8 cellular contexts compared by ENCODE assay signal in the genomic region with DNA sequence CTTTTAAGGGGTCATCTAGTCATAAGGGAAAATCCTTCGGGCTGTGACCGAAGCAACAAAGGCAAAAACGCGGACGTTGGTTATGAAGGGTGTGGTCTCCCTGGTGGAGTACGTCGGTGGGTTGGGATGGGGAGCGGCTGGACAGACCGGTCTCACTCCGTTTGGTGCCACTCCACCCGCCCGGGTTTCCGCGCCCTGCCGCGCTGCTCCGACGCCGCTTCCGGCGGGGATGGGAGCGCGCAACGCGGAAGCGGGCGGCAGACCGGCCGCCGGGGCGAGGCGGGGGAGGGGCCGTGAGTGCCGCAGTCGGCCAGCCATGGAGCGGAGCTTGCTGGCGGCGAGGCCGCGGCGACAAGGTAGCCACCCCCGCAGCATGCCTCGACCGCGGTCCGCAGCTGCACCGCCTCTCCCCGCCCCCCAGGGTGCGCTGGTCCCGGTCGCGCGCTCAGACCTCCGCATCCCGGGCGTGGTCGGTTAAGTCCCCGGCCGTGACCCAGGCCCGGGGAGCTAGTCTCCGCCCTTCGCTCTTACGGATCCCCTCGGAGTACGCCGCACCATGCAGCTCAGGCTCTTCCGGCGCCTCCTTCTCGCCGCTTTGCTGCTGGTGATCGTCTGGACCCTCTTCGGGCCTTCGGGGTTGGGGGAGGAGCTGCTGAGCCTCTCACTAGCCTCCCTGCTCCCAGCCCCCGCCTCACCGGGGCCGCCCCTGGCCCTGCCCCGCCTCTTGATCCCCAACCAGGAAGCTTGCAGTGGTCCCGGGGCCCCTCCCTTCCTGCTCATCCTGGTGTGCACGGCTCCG. TPM values are rescaled to one million over a fixed set of nuclear protein-coding genes. Genes with fewer than 3 reads are reported as not detected.
DNase-seq lines count a peak whose midpoint lies in the region; ATAC-seq and TF ChIP-seq lines count a peak whose summit lies in the region.

A gene with protein sequence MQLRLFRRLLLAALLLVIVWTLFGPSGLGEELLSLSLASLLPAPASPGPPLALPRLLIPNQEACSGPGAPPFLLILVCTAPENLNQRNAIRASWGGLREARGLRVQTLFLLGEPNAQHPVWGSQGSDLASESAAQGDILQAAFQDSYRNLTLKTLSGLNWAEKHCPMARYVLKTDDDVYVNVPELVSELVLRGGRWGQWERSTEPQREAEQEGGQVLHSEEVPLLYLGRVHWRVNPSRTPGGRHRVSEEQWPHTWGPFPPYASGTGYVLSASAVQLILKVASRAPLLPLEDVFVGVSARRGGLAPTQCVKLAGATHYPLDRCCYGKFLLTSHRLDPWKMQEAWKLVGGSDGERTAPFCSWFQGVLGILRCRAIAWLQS (plus strand): TSS at position 260 of the 799 bp plus-strand sequence. CDS start 297 bp downstream, at position 557.

- peaks cover 83% of the 10 kb centered on the region for H3K36me3 ChIP-seq in HUES6 (ENCODE audit: control insufficient read depth, insufficient read depth, low read length)

- TF ChIP-seq CTCF in GM20000 (IDR thresholded peaks at IDR 0.05; ENCODE audit: extremely low read depth, missing control alignments) (peak; percentile 13), glutamatergic neuron (IDR thresholded peaks at IDR 0.05; ENCODE audit: partially characterized antibody, unreplicated experiment) (peak; percentile 88), omental fat pad (IDR thresholded peaks at IDR 0.05) (no peak), type B pancreatic cell (conservative IDR thresholded peaks at IDR 0.05) (peak; percentile 77)

- H3K27ac ChIP-seq in HUES6 (ENCODE audit: low read depth, low read length), result peak within 1 kb of the TSS; percentile 86

- ATAC-seq in omental fat pad (ENCODE audit: low FRiP score), result peak; percentile 69

- H3K9me3 Mint-ChIP-seq in activated naive CD4-positive, alpha-beta T cell treated with anti-CD3 and anti-CD28 coated beads, Interleukin-2, amount 50 U/mL, for 24 hours, result no peaks in the 10 kb centered on the region
- H3K9me3 Mint-ChIP-seq in glutamatergic neuron (ENCODE audit: unreplicated experiment) (peaks cover 3% of the 10 kb centered on the region), type B pancreatic cell (no peaks in the 10 kb centered on the region)

- DNase-seq in DMS153 (lab: John Stamatoyannopoulos, UW) (peak; percentile 71), GM20000 (ENCODE audit: low spot score) (peak; percentile 89), SK-MEL-5 (ENCODE audit: low read depth, low spot score) (peak; percentile 65), glutamatergic neuron (peak; percentile 85), omental fat pad (ENCODE audit: low spot score) (no peak), type B pancreatic cell (ENCODE audit: extremely low spot score, unreplicated experiment) (peak; percentile 85)

- peak within 1 kb of the TSS; percentile 96 for H3K27ac Mint-ChIP-seq in activated naive CD4-positive, alpha-beta T cell treated with anti-CD3 and anti-CD28 coated beads, Interleukin-2, amount 50 U/mL, for 24 hours
- H3K27ac Mint-ChIP-seq in glutamatergic neuron (ENCODE audit: unreplicated experiment) (peak within 1 kb of the TSS; percentile 91), type B pancreatic cell (peak within 1 kb of the TSS; percentile 100)

- H3K4me3 Mint-ChIP-seq in activated naive CD4-positive, alpha-beta T cell treated with anti-CD3 and anti-CD28 coated beads, Interleukin-2, amount 50 U/mL, for 24 hours, result peak within 1 kb of the TSS; percentile 96
- H3K4me3 Mint-ChIP-seq in glutamatergic neuron (ENCODE audit: unreplicated experiment), result peak within 1 kb of the TSS; percentile 91
- H3K4me3 Mint-ChIP-seq in type B pancreatic cell, result peak within 1 kb of the TSS; percentile 91

- H3K9ac ChIP-seq in HUES6 (ENCODE audit: low read length), result peak within 1 kb of the TSS; percentile 93

- peaks cover 40% of the 10 kb centered on the region for H3K4me1 Mint-ChIP-seq in activated naive CD4-positive, alpha-beta T cell treated with anti-CD3 and anti-CD28 coated beads, Interleukin-2, amount 50 U/mL, for 24 hours
- H3K4me1 Mint-ChIP-seq in glutamatergic neuron (ENCODE audit: low read depth, unreplicated experiment), result peaks cover 40% of the 10 kb centered on the region
- H3K4me1 Mint-ChIP-seq in type B pancreatic cell (ENCODE audit: unreplicated experiment), result peaks cover 32% of the 10 kb centered on the region

- in situ Hi-C loops in SK-MEL-5 (cut with HindIII; ENCODE audit: low pct_unique_long_range_greater_than_20kb, low sequenced_read_pairs), result no loop called here

- peaks cover 20% of the 10 kb centered on the region; the same call in 1 of the 2 replicates for H3K4me1 ChIP-seq in HUES6 (ENCODE audit: control insufficient read depth, insufficient read depth, low read length)

- no peaks in the 10 kb centered on the region for H3K9me3 ChIP-seq in HUES6 (ENCODE audit: control insufficient read depth, insufficient read depth, low read depth, low read length)

- H3K36me3 Mint-ChIP-seq in activated naive CD4-positive, alpha-beta T cell treated with anti-CD3 and anti-CD28 coated beads, Interleukin-2, amount 50 U/mL, for 24 hours, result peaks cover 35% of the 10 kb centered on the region
- no peaks in the 10 kb centered on the region for H3K36me3 Mint-ChIP-seq in glutamatergic neuron (ENCODE audit: unreplicated experiment)
- H3K36me3 Mint-ChIP-seq in type B pancreatic cell, result peaks cover 30% of the 10 kb centered on the region

- H3K27me3 Mint-ChIP-seq in activated naive CD4-positive, alpha-beta T cell treated with anti-CD3 and anti-CD28 coated beads, Interleukin-2, amount 50 U/mL, for 24 hours, result no peaks in the 10 kb centered on the region
- peaks cover 9% of the 10 kb centered on the region for H3K27me3 Mint-ChIP-seq in glutamatergic neuron (ENCODE audit: unreplicated experiment)
- H3K27me3 Mint-ChIP-seq in type B pancreatic cell, result no peaks in the 10 kb centered on the region

- no peaks in the 10 kb centered on the region for H3K27me3 ChIP-seq in HUES6 (ENCODE audit: control insufficient read depth, insufficient read depth, low read length)

- peak within 1 kb of the TSS; percentile 88 for H3K4me3 ChIP-seq in HUES6 (ENCODE audit: low read depth, low read length)

RNA-seq across cellular contexts. Expression of the gene that starts here (rescaled TPM):
- total RNA-seq in SK-MEL-5 (2014; rRNA removed; shearing (Covaris generic)), result 0.83 and 1.0 TPM in 2 replicates
- polyA plus RNA-seq in SK-MEL-5 (2015; cell fraction: cytosol; rRNA removed), result 0.31 and 2.6 TPM in 2 replicates
- 0.25 TPM in 1 of 2 replicates, not detected in the other for polyA plus RNA-seq in SK-MEL-5 (2015; cell fraction: nucleus; rRNA removed)
- total RNA-seq in glutamatergic neuron (ENCODE audit: unreplicated experiment) (8.6 TPM), omental fat pad (10 to 100 TPM in 1 of 4 donors, 1 to 10 TPM in 3; 6.7 to 15.9 (median 7.9) TPM), type B pancreatic cell (ENCODE audit: low replicate concordance) (10.1 and 22.2 TPM in 2 replicates)

Comparison
In these comparisons a context has a peak if more than half of its experiments do, and no peak if none do; other contexts are left out.
1. CTCF ChIP-seq: peak in GM20000 (single experiment), glutamatergic neuron (single experiment) and type B pancreatic cell (single experiment); none in omental fat pad (0 of 3).
2. Peak in every context shown above with its lines, with median percentiles within 50 percentile points of each other: H3K27ac Mint-ChIP-seq and H3K4me3 Mint-ChIP-seq.